ENCODE assay signal across 1 cellular context in genomic region chr18:9831046-9831722, GRCh38.
TF ChIP-seq lines count a peak whose summit lies in the region.

No MANE protein-coding gene starts in this region.

TF ChIP-seq in GM12878, 131 proteins besides CTCF, POLR2A, EP300 and RAD21 (continued from another document):
- TF ChIP-seq, protein P1, sequence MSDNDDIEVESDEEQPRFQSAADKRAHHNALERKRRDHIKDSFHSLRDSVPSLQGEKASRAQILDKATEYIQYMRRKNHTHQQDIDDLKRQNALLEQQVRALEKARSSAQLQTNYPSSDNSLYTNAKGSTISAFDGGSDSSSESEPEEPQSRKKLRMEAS (IDR thresholded peaks at IDR 0.05; ENCODE audit: low read depth, low read length), result no peak
- TF ChIP-seq BCL11A (IDR thresholded peaks at IDR 0.05; ENCODE audit: low read depth, low read length), result no peak
- no peak for TF ChIP-seq IRF4 (IDR thresholded peaks at IDR 0.05; ENCODE audit: low read depth, low read length)
- no peak for TF ChIP-seq SRF (IDR thresholded peaks at IDR 0.05; ENCODE audit: low read depth in 2 of 2, low read length in 2 of 2)
- TF ChIP-seq, protein P2, sequence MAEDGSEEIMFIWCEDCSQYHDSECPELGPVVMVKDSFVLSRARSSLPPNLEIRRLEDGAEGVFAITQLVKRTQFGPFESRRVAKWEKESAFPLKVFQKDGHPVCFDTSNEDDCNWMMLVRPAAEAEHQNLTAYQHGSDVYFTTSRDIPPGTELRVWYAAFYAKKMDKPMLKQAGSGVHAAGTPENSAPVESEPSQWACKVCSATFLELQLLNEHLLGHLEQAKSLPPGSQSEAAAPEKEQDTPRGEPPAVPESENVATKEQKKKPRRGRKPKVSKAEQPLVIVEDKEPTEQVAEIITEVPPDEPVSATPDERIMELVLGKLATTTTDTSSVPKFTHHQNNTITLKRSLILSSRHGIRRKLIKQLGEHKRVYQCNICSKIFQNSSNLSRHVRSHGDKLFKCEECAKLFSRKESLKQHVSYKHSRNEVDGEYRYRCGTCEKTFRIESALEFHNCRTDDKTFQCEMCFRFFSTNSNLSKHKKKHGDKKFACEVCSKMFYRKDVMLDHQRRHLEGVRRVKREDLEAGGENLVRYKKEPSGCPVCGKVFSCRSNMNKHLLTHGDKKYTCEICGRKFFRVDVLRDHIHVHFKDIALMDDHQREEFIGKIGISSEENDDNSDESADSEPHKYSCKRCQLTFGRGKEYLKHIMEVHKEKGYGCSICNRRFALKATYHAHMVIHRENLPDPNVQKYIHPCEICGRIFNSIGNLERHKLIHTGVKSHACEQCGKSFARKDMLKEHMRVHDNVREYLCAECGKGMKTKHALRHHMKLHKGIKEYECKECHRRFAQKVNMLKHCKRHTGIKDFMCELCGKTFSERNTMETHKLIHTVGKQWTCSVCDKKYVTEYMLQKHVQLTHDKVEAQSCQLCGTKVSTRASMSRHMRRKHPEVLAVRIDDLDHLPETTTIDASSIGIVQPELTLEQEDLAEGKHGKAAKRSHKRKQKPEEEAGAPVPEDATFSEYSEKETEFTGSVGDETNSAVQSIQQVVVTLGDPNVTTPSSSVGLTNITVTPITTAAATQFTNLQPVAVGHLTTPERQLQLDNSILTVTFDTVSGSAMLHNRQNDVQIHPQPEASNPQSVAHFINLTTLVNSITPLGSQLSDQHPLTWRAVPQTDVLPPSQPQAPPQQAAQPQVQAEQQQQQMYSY (CRISPR knock-in tag; IDR thresholded peaks at IDR 0.05), result no peak
